Comparison of ENCODE assay signal across 8 cellular contexts in genomic region chr4:74206088-74206826, GRCh38. TPM values are rescaled to one million over a fixed set of nuclear protein-coding genes. Genes with fewer than 3 reads are reported as not detected.
DNase-seq lines count a peak whose midpoint lies in the region; ATAC-seq and TF ChIP-seq lines count a peak whose summit lies in the region.

No MANE protein-coding gene starts in this region.

- H3K9ac ChIP-seq in adipocyte (ENCODE audit: low read length): peak overlapping the region; percentile 40

- DNase-seq in BJ (ENCODE audit: low read depth) (peak; percentile 4), adipocyte (ENCODE audit: low read depth) (peak; percentile 66), skeletal muscle cell (ENCODE audit: low read depth) (peak; percentile 16), C1 segment of cervical spinal cord (lab: John Stamatoyannopoulos, UW) (no peak), NCI-H345 treated with DMSO at 0.1 percent for 48 hours (lab: John Stamatoyannopoulos, UW; ENCODE audit: unreplicated experiment) (no peak), HT-29 (ENCODE audit: low spot score) (no peak)

- H3K4me3 ChIP-seq in BJ (ENCODE audit: low read depth, low read length) (no peak overlapping the region), adipocyte (ENCODE audit: low read length) (peak overlapping the region; percentile 46), skeletal muscle cell (ENCODE audit: low read depth, low read length) (no peak overlapping the region)

- H3K4me1 ChIP-seq in adipocyte (ENCODE audit: control insufficient read depth, insufficient read depth, low read length): peaks cover 19% of the 10 kb centered on the region

- H3K27me3 ChIP-seq in BJ (ENCODE audit: control insufficient read depth, insufficient read depth, low read length) (no peaks in the 10 kb centered on the region), adipocyte (replicated peaks; ENCODE audit: control insufficient read depth, insufficient read depth, low read length) (no peaks in the 10 kb centered on the region)

- no peaks in the 10 kb centered on the region for H3K9me3 ChIP-seq in adipocyte (ENCODE audit: control insufficient read depth, low read length)

- H3K36me3 ChIP-seq in BJ (ENCODE audit: control insufficient read depth, insufficient read depth, low read length) (no peaks in the 10 kb centered on the region), adipocyte (ENCODE audit: control insufficient read depth, insufficient read depth, low read length, severe bottlenecking) (peaks cover 3% of the 10 kb centered on the region)

- ATAC-seq in GM19328 (IDR thresholded peaks at IDR 0.05; ENCODE audit: unreplicated experiment): peak; percentile 76
- ATAC-seq in HG03196 (IDR thresholded peaks at IDR 0.05; ENCODE audit: unreplicated experiment): peak; percentile 85

- CTCF ChIA-PET in BJ (lab: Yijun Ruan, JAX): interaction anchor here (0.6 to 1.4 kb wide), 4 partner anchors 8 to 468 kb away, joined by 3 to 5 read pairs (median 3); no protein-coding TSS in a partner anchor

- POLR2A ChIA-PET in BJ (lab: Charles Lee): no interaction called here

- no peak for TF ChIP-seq CTCF in BJ (IDR thresholded peaks at IDR 0.05; ENCODE audit: insufficient read depth, low read depth, low read length)

RNA-seq across cellular contexts. Expression of gene MTHFD2L, which starts 48.3 kb away (rescaled TPM):
- 1.7 and 4.3 TPM in 2 replicates for polyA plus RNA-seq in BJ (2011; rRNA removed)
- polyA minus RNA-seq in BJ (2011; rRNA and poly(A)+ RNA removed): 3.5 and 4.0 TPM in 2 replicates
- 18.4 and 32.9 TPM in 2 replicates for total RNA-seq in HT-29 (2014; rRNA removed; shearing (Covaris generic))

Comparison
In these comparisons a context has a peak if more than half of its experiments do, and no peak if none do; other contexts are left out.
1. DNase-seq: peak in BJ (single experiment), adipocyte (single experiment) and skeletal muscle cell (single experiment); none in C1 segment of cervical spinal cord (0 of 14), NCI-H345 treated with DMSO at 0.1 percent for 48 hours (single experiment) and HT-29 (single experiment).